9 cellular contexts compared by ENCODE assay signal in the genomic region with DNA sequence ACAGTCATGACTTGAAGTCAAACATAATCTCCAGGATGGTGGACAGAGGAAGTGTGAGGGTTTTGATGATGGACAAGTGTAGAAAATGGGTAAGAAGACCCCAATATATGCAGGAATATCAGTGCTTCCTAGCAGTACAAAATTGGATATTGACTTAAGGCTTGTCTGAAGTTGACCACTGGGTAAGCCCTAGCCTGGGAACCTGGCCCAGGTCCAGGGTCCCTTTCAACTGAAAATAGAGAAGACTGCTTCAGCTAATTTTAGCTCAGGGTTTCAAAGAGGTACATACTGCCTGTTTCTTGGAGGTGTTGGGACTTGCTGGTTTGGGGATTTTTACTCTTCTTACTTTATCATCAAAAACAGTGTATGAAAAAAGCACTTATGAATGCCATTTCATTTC. TPM values are rescaled to one million over a fixed set of nuclear protein-coding genes. Genes with fewer than 3 reads are reported as not detected.
DNase-seq lines count a peak whose midpoint lies in the region; ATAC-seq and TF ChIP-seq lines count a peak whose summit lies in the region.
"Had no signal": no experiment of that assay in that cellular context is flagged by ENCODE, and none has a peak within 500 bp of the region (broad histone marks: within the 10 kb centered on the region; RNA-seq: fewer than 3 reads in every experiment).

No MANE protein-coding gene starts in this region.

- DNase-seq in EL (peak; percentile 36), SJCRH30 (peak; percentile 59 to 84), right lobe of liver (peak in 1 of 3 donors; percentile 52), COLO829 (ENCODE audit: low spot score) (no peak), HPDE6-E6E7 (ENCODE audit: extremely low spot score) (no peak)
- DNase-seq in activated CD4-positive, alpha-beta T cell treated with anti-CD3 and anti-CD28 coated beads for 4 hours = no peak

- H3K9me3 ChIP-seq in SJCRH30 (replicated peaks) (no peaks in the 10 kb centered on the region), right lobe of liver (no peaks in the 10 kb centered on the region)

- H3K36me3 ChIP-seq in SJCRH30 (peaks cover 7% of the 10 kb centered on the region), right lobe of liver (peaks cover 0 to 4% (median 0%) of the 10 kb centered on the region in 4 donors)

- H3K27me3 ChIP-seq in SJCRH30 (no peaks in the 10 kb centered on the region), right lobe of liver (no peaks in the 10 kb centered on the region)

- no peak for TF ChIP-seq POLR2A in right lobe of liver (IDR thresholded peaks at IDR 0.05)

- ATAC-seq in GM21528 (IDR thresholded peaks at IDR 0.05; ENCODE audit: low FRiP score, unreplicated experiment) (peak; percentile 19), right lobe of liver (no peak), HG02884 (IDR thresholded peaks at IDR 0.05; ENCODE audit: unreplicated experiment) (no peak)

- no peak for TF ChIP-seq CTCF in right lobe of liver (IDR thresholded peaks at IDR 0.05)

- no peak overlapping the region for H3K4me3 ChIP-seq in SJCRH30
- no peak overlapping the region for H3K4me3 ChIP-seq in right lobe of liver

- H3K27ac ChIP-seq in SJCRH30 = no peak overlapping the region
- H3K27ac ChIP-seq in right lobe of liver = peak overlapping the region; percentile 3 to 12 (median 7)
- H3K27ac ChIP-seq: HL-60 had no signal

- intact Hi-C loops in right lobe of liver (cut with DNase I) = no loop called here

- H3K4me1 ChIP-seq in SJCRH30 (peaks cover 21% of the 10 kb centered on the region), right lobe of liver (peaks cover 0 to 58% (median 26%) of the 10 kb centered on the region in 4 donors)

RNA-seq across cellular contexts. Expression of a gene that starts 4.7 kb away (rescaled TPM):
- total RNA-seq in SJCRH30 (2014; rRNA removed; shearing (Covaris generic)) = 43.2 and 44.8 TPM in 2 replicates
- total RNA-seq in right lobe of liver = 10 to 100 TPM; 13.0 to 34.8 (median 18.2) TPM

RNA-seq across cellular contexts. Expression of a gene that starts 32.9 kb away (rescaled TPM):
- 5,670 and 6,460 TPM in 2 replicates for total RNA-seq in SJCRH30 (2014; rRNA removed; shearing (Covaris generic))
- total RNA-seq in right lobe of liver = 100 to 1,000 TPM; 572 to 932 (median 636) TPM

RNA-seq across cellular contexts. Expression of a gene that starts 33.0 kb away (rescaled TPM):
- total RNA-seq in SJCRH30 (2014; rRNA removed; shearing (Covaris generic)) = 27.8 and 29.7 TPM in 2 replicates
- 10 to 100 TPM in 2 of 6 experiments, 1 to 10 TPM in 4; 7.0 to 14.2 (median 8.5) TPM for total RNA-seq in right lobe of liver

Comparison
In these comparisons a context has a peak if more than half of its experiments do, and no peak if none do; other contexts are left out.
1. DNase-seq: peak in EL (single experiment) and SJCRH30 (2 of 2); none in COLO829 (single experiment), activated CD4-positive, alpha-beta T cell treated with anti-CD3 and anti-CD28 coated beads for 4 hours (0 of 2) and HPDE6-E6E7 (single experiment).